In genomic region chr1:169110691-169111447, GRCh38 we compare ENCODE assay signal across 9 cellular contexts. TPM values are rescaled to one million over a fixed set of nuclear protein-coding genes. Genes with fewer than 3 reads are reported as not detected.
A peak's percentile ranks its signal among the peaks of the same experiment; 100 is the strongest.
DNase-seq lines count a peak whose midpoint lies in the region; ATAC-seq and TF ChIP-seq lines count a peak whose summit lies in the region.
"Had no signal": no experiment of that assay in that cellular context is flagged by ENCODE, and none has a peak within 500 bp of the region (broad histone marks: within the 10 kb centered on the region; RNA-seq: fewer than 3 reads in every experiment).

No MANE protein-coding gene starts in this region.

- H3K4me2 ChIP-seq in PC-3 (ENCODE audit: low read length): peak overlapping the region; percentile 92

- DNase-seq in PC-3: no peak
- no peak for DNase-seq in central memory CD8-positive, alpha-beta T cell (ENCODE audit: low spot score in 2 of 2)
- DNase-seq in right lobe of liver: peak in 1 of 3 donors; percentile 47
- DNase-seq in cerebellar nuclear complex (lab: John Stamatoyannopoulos, UW): no peak
- no peak for DNase-seq in activated CD8-positive, alpha-beta memory T cell treated with anti-CD3 and anti-CD28 coated beads, Interleukin-2, amount 10 ng/mL, durations not matched to agents 7 days and 5 days
- DNase-seq: NCI-H2081 treated with DMSO at 0.1 percent for 48 hours had no signal

- H3K27me3 ChIP-seq in PC-3 (ENCODE audit: low read length) (no peaks in the 10 kb centered on the region), right lobe of liver (no peaks in the 10 kb centered on the region), stomach smooth muscle (ENCODE audit: control insufficient read depth in 1 of 2, insufficient read depth in 2 of 2, low read length in 2 of 2) (no peaks in the 10 kb centered on the region)

- ATAC-seq in PC-3 (no peak), right lobe of liver (peak in 1 of 4 donors; percentile 1), GM21786 (IDR thresholded peaks at IDR 0.05; ENCODE audit: unreplicated experiment) (no peak)
- no peak for ATAC-seq in central memory CD8-positive, alpha-beta T cell (replicated peaks; ENCODE audit: extremely low read depth, poor library complexity, severe bottlenecking)
- ATAC-seq in activated CD8-positive, alpha-beta memory T cell treated with anti-CD3 and anti-CD28 coated beads, Interleukin-2, amount 10 ng/mL, durations not matched to agents 7 days and 5 days: no peak
- ATAC-seq: esophagus mucosa had no signal

- H3K79me2 ChIP-seq in PC-3 (ENCODE audit: low read length): peaks cover 85% of the 10 kb centered on the region

- TF ChIP-seq POLR2A in right lobe of liver (IDR thresholded peaks at IDR 0.05): no peak

- no peak for TF ChIP-seq CTCF in PC-3 (conservative IDR thresholded peaks at IDR 0.05; ENCODE audit: low read depth, low read length)
- no peak for TF ChIP-seq CTCF in right lobe of liver (IDR thresholded peaks at IDR 0.05)

- intact Hi-C loops in PC-3 (cut with micrococcal nuclease): loop anchor here (2.0 kb wide), 1 partner anchor 436 kb away; no protein-coding TSS in a partner anchor
- intact Hi-C loops in right lobe of liver (cut with DNase I): no loop called here

- peaks cover 22% of the 10 kb centered on the region for H3K4me1 Mint-ChIP-seq in central memory CD8-positive, alpha-beta T cell
- peaks cover 27% of the 10 kb centered on the region for H3K4me1 Mint-ChIP-seq in activated CD8-positive, alpha-beta memory T cell treated with anti-CD3 and anti-CD28 coated beads, Interleukin-2, amount 10 ng/mL, durations not matched to agents 7 days and 5 days

- no peaks in the 10 kb centered on the region for H3K9me3 Mint-ChIP-seq in central memory CD8-positive, alpha-beta T cell
- no peaks in the 10 kb centered on the region for H3K9me3 Mint-ChIP-seq in activated CD8-positive, alpha-beta memory T cell treated with anti-CD3 and anti-CD28 coated beads, Interleukin-2, amount 10 ng/mL, durations not matched to agents 7 days and 5 days (ENCODE audit: low read depth)

- no peaks in the 10 kb centered on the region for H3K27me3 Mint-ChIP-seq in central memory CD8-positive, alpha-beta T cell
- peaks cover 12% of the 10 kb centered on the region for H3K27me3 Mint-ChIP-seq in activated CD8-positive, alpha-beta memory T cell treated with anti-CD3 and anti-CD28 coated beads, Interleukin-2, amount 10 ng/mL, durations not matched to agents 7 days and 5 days

- CTCF ChIA-PET in PC-3 (lab: Charles Lee): interaction anchor here (1.2 kb wide), 1 partner anchor 238 kb away, joined by 6 read pairs; no protein-coding TSS in a partner anchor
- CTCF ChIA-PET in activated CD8-positive, alpha-beta memory T cell treated with anti-CD3 and anti-CD28 coated beads, Interleukin-2, amount 10 ng/mL, durations not matched to agents 7 days and 5 days (lab: Charles Lee): interaction anchor here (1.2 to 2.3 kb wide), 2 partner anchors 507 to 672 kb away, joined by 3 to 10 read pairs; no protein-coding TSS in a partner anchor

- H3K9me3 ChIP-seq in PC-3 (ENCODE audit: low read length) (no peaks in the 10 kb centered on the region), right lobe of liver (no peaks in the 10 kb centered on the region), stomach smooth muscle (ENCODE audit: control insufficient read depth in 2 of 2, low read length in 2 of 2) (no peaks in the 10 kb centered on the region)

- H3K9ac ChIP-seq in PC-3 (ENCODE audit: low read length) (no peak overlapping the region), stomach smooth muscle (ENCODE audit: low read length in 2 of 2) (peak overlapping the region in 1 of 2 donors; percentile 71)

- H3K4me1 ChIP-seq in PC-3 (ENCODE audit: insufficient read depth, low read length) (peaks cover 63% of the 10 kb centered on the region), right lobe of liver (peaks cover 0 to 35% (median 20%) of the 10 kb centered on the region in 4 donors), stomach smooth muscle (ENCODE audit: control insufficient read depth, insufficient read depth, low read length) (peaks cover 45% of the 10 kb centered on the region)

- WGBS in right lobe of liver (ENCODE audit: insufficient coverage, low coverage, low lambda C conversion rate, missing lambda C conversion rate): 20% methylated on average over 7 of the region's 7 CpGs

- no TSS peak for BruUV-seq in PC-3 (replicated peaks; lab: Mats Ljungman, UMichigan)

- peak overlapping the region; percentile 93; the same call in 1 of the 2 replicates for H3K4me3 ChIP-seq in PC-3 (ENCODE audit: low read length)
- H3K4me3 ChIP-seq in right lobe of liver: peak overlapping the region in 1 of 3 donors; percentile 86
- H3K4me3 ChIP-seq in stomach smooth muscle (ENCODE audit: low read length in 2 of 2): peak overlapping the region; percentile 88 to 95

- POLR2A ChIA-PET in PC-3 (lab: Charles Lee; ENCODE audit: unreplicated experiment): no interaction called here

- no peak overlapping the region for H3K27ac ChIP-seq in PC-3 (ENCODE audit: low read length)
- peak overlapping the region; percentile 83 to 99 (median 97) for H3K27ac ChIP-seq in right lobe of liver
- H3K27ac ChIP-seq in stomach smooth muscle (ENCODE audit: low read length): peak overlapping the region; percentile 93

- peaks cover 22% of the 10 kb centered on the region for H4K20me1 ChIP-seq in PC-3 (ENCODE audit: low read length)

- H3K4me3 Mint-ChIP-seq in central memory CD8-positive, alpha-beta T cell: peak overlapping the region; percentile 21
- no peak overlapping the region for H3K4me3 Mint-ChIP-seq in activated CD8-positive, alpha-beta memory T cell treated with anti-CD3 and anti-CD28 coated beads, Interleukin-2, amount 10 ng/mL, durations not matched to agents 7 days and 5 days

- H3K36me3 Mint-ChIP-seq in central memory CD8-positive, alpha-beta T cell (ENCODE audit: insufficient read depth): peaks cover 9% of the 10 kb centered on the region
- H3K36me3 Mint-ChIP-seq in activated CD8-positive, alpha-beta memory T cell treated with anti-CD3 and anti-CD28 coated beads, Interleukin-2, amount 10 ng/mL, durations not matched to agents 7 days and 5 days: no peaks in the 10 kb centered on the region

- H3K27ac Mint-ChIP-seq in central memory CD8-positive, alpha-beta T cell (ENCODE audit: low read depth): no peak overlapping the region
- no peak overlapping the region for H3K27ac Mint-ChIP-seq in activated CD8-positive, alpha-beta memory T cell treated with anti-CD3 and anti-CD28 coated beads, Interleukin-2, amount 10 ng/mL, durations not matched to agents 7 days and 5 days

- H3K36me3 ChIP-seq in PC-3 (ENCODE audit: low read depth, low read length) (peaks cover 34% of the 10 kb centered on the region), right lobe of liver (peaks cover 0 to 34% (median 15%) of the 10 kb centered on the region in 4 donors), stomach smooth muscle (ENCODE audit: control insufficient read depth in 2 of 2, insufficient read depth in 2 of 2, low read length in 2 of 2) (peaks cover 14 to 22% of the 10 kb centered on the region in 2 donors)

- no peak overlapping the region for H2AFZ ChIP-seq in PC-3 (ENCODE audit: low read length)

- no peaks in the 10 kb centered on the region for H3K9me2 ChIP-seq in PC-3 (replicated peaks; ENCODE audit: low read length)

- no peaks in the 10 kb centered on the region for H3F3A ChIP-seq in PC-3 (ENCODE audit: low read length, unreplicated experiment)

RNA-seq across cellular contexts. Expression of gene ATP1B1, which starts 4.4 kb away (rescaled TPM):
- 68.7 and 76.6 TPM in 2 replicates for total RNA-seq in PC-3 (2014; rRNA removed)
- 10 to 100 TPM; 69.6 to 99.5 (median 78.5) TPM for total RNA-seq in right lobe of liver
- 1 to 10 TPM; 4.0 to 5.4 TPM for total RNA-seq in activated CD8-positive, alpha-beta memory T cell treated with anti-CD3 and anti-CD28 coated beads, Interleukin-2, amount 10 ng/mL, durations not matched to agents 7 days and 5 days

Comparison
In these comparisons a context has a peak if more than half of its experiments do, and no peak if none do; other contexts are left out.
1. RNA of gene ATP1B1, which starts 4.4 kb away (total RNA-seq): 69.6 to 99.5 TPM in right lobe of liver and 68.7 to 76.6 TPM in PC-3; 4.0 to 5.4 TPM in activated CD8-positive, alpha-beta memory T cell treated with anti-CD3 and anti-CD28 coated beads, Interleukin-2, amount 10 ng/mL, durations not matched to agents 7 days and 5 days; every median in the first group is over 10 times any median in the second.